ENCODE assay signal across 8 cellular contexts in the genomic region with DNA sequence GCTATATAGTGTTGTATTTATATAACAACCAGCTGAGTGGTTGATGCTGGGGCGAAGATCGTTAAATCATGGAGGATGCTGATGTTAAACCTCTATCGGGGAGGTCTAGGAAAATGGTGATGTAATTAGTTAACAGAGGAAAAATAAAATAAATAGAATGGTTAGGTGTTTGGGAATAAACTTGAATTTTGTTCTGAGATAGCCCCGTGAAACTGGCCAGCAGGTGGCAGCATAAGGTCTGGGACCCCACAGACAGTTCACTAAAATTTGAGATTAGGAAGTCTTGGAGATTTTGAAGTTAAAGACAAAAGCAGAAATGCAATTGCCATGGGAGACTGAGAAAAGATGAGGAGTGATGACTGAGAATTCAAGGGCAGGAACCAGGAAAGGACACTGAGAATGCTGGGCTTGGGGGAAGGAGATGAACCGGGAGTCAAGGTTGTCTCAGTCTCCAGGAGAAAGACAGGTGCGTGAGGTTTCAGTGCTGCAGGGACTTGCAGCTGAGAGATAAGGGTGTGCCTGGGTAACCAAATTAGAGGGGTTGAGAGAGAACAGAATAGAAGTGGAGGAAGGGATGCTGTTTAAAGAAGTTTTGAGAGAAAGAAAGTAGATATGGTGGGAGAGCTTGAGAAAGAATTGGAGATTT.
A peak's percentile ranks its signal among the peaks of the same experiment; 100 is the strongest.
DNase-seq lines count a peak whose midpoint lies in the region; ATAC-seq and TF ChIP-seq lines count a peak whose summit lies in the region.
"Not testable (repeated sequence)": the region's sequence is repeated elsewhere in the genome, so short reads cannot be mapped to it uniquely, and the experiment has no call there.

No MANE protein-coding gene starts in this region.

- TF ChIP-seq CTCF in mammary epithelial cell (conservative IDR thresholded peaks at IDR 0.05 in 1 of 2, IDR thresholded peaks at IDR 0.05 in 1 of 2; ENCODE audit: extremely low read depth in 1 of 2, insufficient read depth in 1 of 2, low read depth in 1 of 2, low read length in 2 of 2) (peak; percentile 38 to 53), right atrium auricular region (IDR thresholded peaks at IDR 0.05) (peak; percentile 17 to 60)

- intact Hi-C loops in mammary epithelial cell (cut with micrococcal nuclease); posterior cingulate gyrus (cut with DNase I); aorta (cut with DNase I): not testable (repeated sequence)

- not testable (repeated sequence) for H3K9ac ChIP-seq in mammary epithelial cell (ENCODE audit: insufficient read depth, low read length)

- not testable (repeated sequence) for H3K4me1 Mint-ChIP-seq in activated CD4-positive, alpha-beta T cell treated with anti-CD3 and anti-CD28 coated beads, Interleukin-2, amount 10 ng/mL, durations not matched to agents 7 days and 5 days

- H2AFZ ChIP-seq in mammary epithelial cell (ENCODE audit: low read depth, low read length), result not testable (repeated sequence)

- H3K4me3 ChIP-seq in mammary epithelial cell (replicated peaks in 1 of 3; ENCODE audit: insufficient read depth in 1 of 3, low read depth in 2 of 3, low read length in 3 of 3); right atrium auricular region; aorta (ENCODE audit: low read length in 2 of 2): not testable (repeated sequence)

- BruUV-seq in mammary epithelial cell (replicated peaks; lab: Mats Ljungman, UMichigan), result not testable (repeated sequence)

- not testable (repeated sequence) for H3K36me3 ChIP-seq in mammary epithelial cell (ENCODE audit: insufficient read depth, low read length); right atrium auricular region; aorta (ENCODE audit: control insufficient read depth in 1 of 2, insufficient read depth in 2 of 2, low read length in 1 of 2)

- peak; percentile 62 for ATAC-seq in HG03354 (IDR thresholded peaks at IDR 0.05; ENCODE audit: poor library complexity, severe bottlenecking, unreplicated experiment)
- ATAC-seq in aorta (ENCODE audit: low FRiP score), result not testable (repeated sequence)

- not testable (repeated sequence) for H3K4me3 Mint-ChIP-seq in activated CD4-positive, alpha-beta T cell treated with anti-CD3 and anti-CD28 coated beads, Interleukin-2, amount 10 ng/mL, durations not matched to agents 7 days and 5 days

- not testable (repeated sequence) for H3K27ac ChIP-seq in mammary epithelial cell (ENCODE audit: insufficient read depth, low read depth, low read length); right atrium auricular region; aorta (ENCODE audit: low read depth in 1 of 2, low read length in 2 of 2)

- H4K20me1 ChIP-seq in mammary epithelial cell (ENCODE audit: insufficient read depth, low read length), result not testable (repeated sequence)

- not testable (repeated sequence) for H3K79me2 ChIP-seq in mammary epithelial cell (ENCODE audit: insufficient read depth, low read length)

- H3K4me2 ChIP-seq in mammary epithelial cell (ENCODE audit: insufficient read depth, low read depth, low read length), result not testable (repeated sequence)

- H3K4me1 ChIP-seq in mammary epithelial cell (ENCODE audit: insufficient read depth, low read length); right atrium auricular region; aorta (ENCODE audit: control insufficient read depth in 1 of 2, insufficient read depth in 2 of 2, low read length in 2 of 2): not testable (repeated sequence)

- H3K27me3 Mint-ChIP-seq in activated CD4-positive, alpha-beta T cell treated with anti-CD3 and anti-CD28 coated beads, Interleukin-2, amount 10 ng/mL, durations not matched to agents 7 days and 5 days, result peaks cover 37% of the 10 kb centered on the region

- not testable (repeated sequence) for H3K36me3 Mint-ChIP-seq in activated CD4-positive, alpha-beta T cell treated with anti-CD3 and anti-CD28 coated beads, Interleukin-2, amount 10 ng/mL, durations not matched to agents 7 days and 5 days (ENCODE audit: low read depth)

- peak; percentile 29 for DNase-seq in G401 (ENCODE audit: low spot score)
- peak; percentile 34 for DNase-seq in NCI-H82 (lab: John Stamatoyannopoulos, UW)
- DNase-seq in activated CD4-positive, alpha-beta T cell treated with anti-CD3 and anti-CD28 coated beads, Interleukin-2, amount 10 ng/mL, durations not matched to agents 7 days and 5 days, result peak; percentile 39
- not testable (repeated sequence) for DNase-seq in mammary epithelial cell; right atrium auricular region (ENCODE audit: low spot score)
- DNase-seq in posterior cingulate gyrus, result peak in 8 of 10 donors; percentile 28 to 87 (median 54)
- peak; percentile 53 to 80 for DNase-seq in aorta

- WGBS in mammary epithelial cell (ENCODE audit: low coverage, missing lambda C conversion rate), result 23% methylated on average over 5 of the region's 6 CpGs
- 13 to 29% methylated on average over 4 to 6 of the region's 6 CpGs for WGBS in aorta, 2 donors

- not testable (repeated sequence) for H3K27ac Mint-ChIP-seq in activated CD4-positive, alpha-beta T cell treated with anti-CD3 and anti-CD28 coated beads, Interleukin-2, amount 10 ng/mL, durations not matched to agents 7 days and 5 days

- not testable (repeated sequence) for H3K9me3 Mint-ChIP-seq in activated CD4-positive, alpha-beta T cell treated with anti-CD3 and anti-CD28 coated beads, Interleukin-2, amount 10 ng/mL, durations not matched to agents 7 days and 5 days

- dilution Hi-C loops in mammary epithelial cell (cut with HindIII; ENCODE audit: low sequenced_read_pairs), result not testable (repeated sequence)

- CTCF ChIA-PET in activated CD4-positive, alpha-beta T cell treated with anti-CD3 and anti-CD28 coated beads, Interleukin-2, amount 10 ng/mL, durations not matched to agents 7 days and 5 days (lab: Charles Lee); mammary epithelial cell (lab: Charles Lee; ENCODE audit: low non-redundant PET): not testable (repeated sequence)

- not testable (repeated sequence) for H3K27me3 ChIP-seq in mammary epithelial cell (ENCODE audit: insufficient read depth, low read length); right atrium auricular region; aorta (ENCODE audit: control insufficient read depth in 1 of 2, insufficient read depth in 2 of 2, low read length in 1 of 2)

- not testable (repeated sequence) for H3K9me3 ChIP-seq in mammary epithelial cell (replicated peaks; ENCODE audit: insufficient read depth, low read length); right atrium auricular region; aorta (ENCODE audit: control insufficient read depth, low read length)

- in situ Hi-C loops in G401 (cut with HindIII; ENCODE audit: low sequenced_read_pairs), result not testable (repeated sequence)
- in situ Hi-C loops in mammary epithelial cell (cut with MboI; ENCODE audit: low sequenced_read_pairs in 2 of 2), result loop anchor here in 1 of 2 donors (25.0 kb wide), 1 partner anchor 159 kb away; no protein-coding TSS in a partner anchor

- POLR2A ChIA-PET in activated CD4-positive, alpha-beta T cell treated with anti-CD3 and anti-CD28 coated beads, Interleukin-2, amount 10 ng/mL, durations not matched to agents 7 days and 5 days (lab: Charles Lee), result not testable (repeated sequence)
